29 cellular contexts compared by ENCODE assay signal in genomic region chr16:84110527-84110926, GRCh38. TPM values are rescaled to one million over a fixed set of nuclear protein-coding genes. Genes with fewer than 3 reads are reported as not detected.
A peak's percentile ranks its signal among the peaks of the same experiment; 100 is the strongest.
DNase-seq lines count a peak whose midpoint lies in the region; ATAC-seq, FAIRE-seq and TF ChIP-seq lines count a peak whose summit lies in the region.
"Had no signal": no experiment of that assay in that cellular context is flagged by ENCODE, and none has a peak within 500 bp of the region (broad histone marks: within the 10 kb centered on the region; RNA-seq: fewer than 3 reads in every experiment).

No MANE protein-coding gene starts in this region.

- dilution Hi-C loops in mammary epithelial cell (cut with HindIII; ENCODE audit: low sequenced_read_pairs), result no loop called here

- H3K9me3 Mint-ChIP-seq in MCF 10A (ENCODE audit: unreplicated experiment), result no peaks in the 10 kb centered on the region
- no peaks in the 10 kb centered on the region for H3K9me3 Mint-ChIP-seq in stimulated activated effector memory CD8-positive, alpha-beta T cell treated with anti-CD3 and anti-CD28 coated beads, Interleukin-12 subunit alpha, Interleukin-12 subunit beta, amount 100 ng/mL, for 72 hours
- H3K9me3 Mint-ChIP-seq: activated CD4-positive, alpha-beta T cell treated with anti-CD3 and anti-CD28 coated beads, Interleukin-2, amount 10 ng/mL, durations not matched to agents 7 days and 5 days; activated naive CD8-positive, alpha-beta T cell treated with anti-CD3 and anti-CD28 coated beads, Interleukin-2, amount 10 ng/mL, durations not matched to agents 7 days and 5 days; central memory CD8-positive, alpha-beta T cell; dendritic cell treated with granulocyte-macrophage colony-stimulating factor and Interleukin-4, amounts not matched to agents 40 ng/mL and 50 ng/mL, for 4 days; IgD-negative memory B cell; immature natural killer cell; stimulated activated naive CD8-positive, alpha-beta T cell treated with anti-CD3 and anti-CD28 coated beads, Interleukin-15, amount 100 ng/mL, for 72 hours had no signal

- peak overlapping the region; percentile 42 for H3K27ac Mint-ChIP-seq in MCF 10A (ENCODE audit: low read depth, unreplicated experiment)
- peak overlapping the region; percentile 63 for H3K27ac Mint-ChIP-seq in stimulated activated effector memory CD8-positive, alpha-beta T cell treated with anti-CD3 and anti-CD28 coated beads, Interleukin-12 subunit alpha, Interleukin-12 subunit beta, amount 100 ng/mL, for 72 hours
- H3K27ac Mint-ChIP-seq: activated CD4-positive, alpha-beta T cell treated with anti-CD3 and anti-CD28 coated beads, Interleukin-2, amount 10 ng/mL, durations not matched to agents 7 days and 5 days; activated naive CD8-positive, alpha-beta T cell treated with anti-CD3 and anti-CD28 coated beads, Interleukin-2, amount 10 ng/mL, durations not matched to agents 7 days and 5 days; B cell had no signal

- in situ Hi-C loops in mammary epithelial cell (cut with MboI; ENCODE audit: low sequenced_read_pairs in 2 of 2), result no loop called here
- in situ Hi-C loops in GM12878 (cut with MboI), result no loop called here

- SMC1A ChIA-PET in GM12878 (lab: Charles Lee; ENCODE audit: uncharacterized antibody, unreplicated experiment), result interaction anchor here (1.6 kb wide), 1 partner anchor 10 kb away, joined by 4 read pairs; no protein-coding TSS in a partner anchor

- H3K9me3 ChIP-seq in mammary epithelial cell (replicated peaks; ENCODE audit: insufficient read depth, low read length), result no peaks in the 10 kb centered on the region
- H3K9me3 ChIP-seq in GM12878 (replicated peaks; ENCODE audit: control insufficient read depth, insufficient read depth, low read length), result no peaks in the 10 kb centered on the region
- H3K9me3 ChIP-seq: esophagus muscularis mucosa had no signal

- no peak for TF ChIP-seq CTCF in MCF 10A (IDR thresholded peaks at IDR 0.05; ENCODE audit: unreplicated experiment)
- TF ChIP-seq CTCF in mammary epithelial cell (conservative IDR thresholded peaks at IDR 0.05 in 1 of 2, IDR thresholded peaks at IDR 0.05 in 1 of 2; ENCODE audit: extremely low read depth in 1 of 2, insufficient read depth in 1 of 2, low read depth in 1 of 2, low read length in 2 of 2), result no peak
- TF ChIP-seq CTCF in GM12878 (IDR thresholded peaks at IDR 0.05 in 2 of 3, conservative IDR thresholded peaks at IDR 0.05 in 1 of 3; ENCODE audit: control insufficient read depth in 2 of 3, extremely low read depth in 1 of 3, insufficient read depth in 1 of 3, low read depth in 3 of 3, low read length in 3 of 3), result no peak

- H3K27me3 Mint-ChIP-seq in MCF 10A (ENCODE audit: insufficient read depth, unreplicated experiment), result no peaks in the 10 kb centered on the region
- H3K27me3 Mint-ChIP-seq: activated CD4-positive, alpha-beta T cell treated with anti-CD3 and anti-CD28 coated beads, Interleukin-2, amount 10 ng/mL, durations not matched to agents 7 days and 5 days; activated naive CD8-positive, alpha-beta T cell treated with anti-CD3 and anti-CD28 coated beads, Interleukin-2, amount 10 ng/mL, durations not matched to agents 7 days and 5 days; B cell; central memory CD8-positive, alpha-beta T cell; dendritic cell treated with granulocyte-macrophage colony-stimulating factor and Interleukin-4, amounts not matched to agents 40 ng/mL and 50 ng/mL, for 4 days; IgD-negative memory B cell; stimulated activated naive CD8-positive, alpha-beta T cell treated with anti-CD3 and anti-CD28 coated beads, Interleukin-15, amount 100 ng/mL, for 72 hours had no signal

- H3K4me1 ChIP-seq in mammary epithelial cell (ENCODE audit: insufficient read depth, low read length), result peaks cover 5% of the 10 kb centered on the region
- peaks cover 20% of the 10 kb centered on the region for H3K4me1 ChIP-seq in GM12878 (ENCODE audit: control insufficient read depth, insufficient read depth, low read length)
- H3K4me1 ChIP-seq: foreskin keratinocyte had no signal

- CTCF ChIA-PET in MCF 10A (lab: Yijun Ruan, JAX), result interaction anchor here (0.7 kb wide), 1 partner anchor 65 kb away, joined by 3 read pairs; no protein-coding TSS in a partner anchor
- CTCF ChIA-PET in mammary epithelial cell (lab: Charles Lee; ENCODE audit: low non-redundant PET), result no interaction called here
- CTCF ChIA-PET in GM12878 (lab: Yijun Ruan, JAX), result interaction anchor here (1.1 to 1.2 kb wide), 2 partner anchors 10 to 76 kb away, joined by 3 read pairs; partner anchors contain the start of gene TAF1C

- H3K79me2 ChIP-seq in mammary epithelial cell (ENCODE audit: insufficient read depth, low read length) (peaks cover 96% of the 10 kb centered on the region), GM12878 (ENCODE audit: control insufficient read depth, insufficient read depth, low read length) (peaks cover 51% of the 10 kb centered on the region)

- H3K4me3 ChIP-seq in mammary epithelial cell (replicated peaks in 1 of 3; ENCODE audit: insufficient read depth in 1 of 3, low read depth in 2 of 3, low read length in 3 of 3) (no peak overlapping the region), GM12878 (no peak overlapping the region; the same call in 1 of the 2 replicates)
- H3K4me3 ChIP-seq: esophagus muscularis mucosa, PC-9, skin epidermis had no signal

- BruUV-seq in MCF 10A (replicated peaks; lab: Mats Ljungman, UMichigan) (no TSS peak), mammary epithelial cell (replicated peaks; lab: Mats Ljungman, UMichigan) (no TSS peak), GM12878 (replicated peaks; lab: Mats Ljungman, UMichigan) (no TSS peak)

- H3K4me2 ChIP-seq in mammary epithelial cell (ENCODE audit: insufficient read depth, low read depth, low read length) (no peak overlapping the region), GM12878 (ENCODE audit: control insufficient read depth, insufficient read depth) (peak overlapping the region; percentile 11; the same call in 1 of the 2 replicates)
- H3K4me2 ChIP-seq: PC-9 had no signal

- 68% methylated on average over 3 of the region's 3 CpGs for WGBS in mammary epithelial cell (ENCODE audit: low coverage, missing lambda C conversion rate)
- 88% methylated on average over 3 of the region's 3 CpGs for WGBS in GM12878 (ENCODE audit: insufficient coverage, insufficient replicate concordance, low lambda C conversion rate, missing lambda C conversion rate)

- peaks cover 7% of the 10 kb centered on the region for H3K4me1 Mint-ChIP-seq in MCF 10A (ENCODE audit: insufficient read depth, unreplicated experiment)
- peaks cover 53% of the 10 kb centered on the region for H3K4me1 Mint-ChIP-seq in stimulated activated effector memory CD8-positive, alpha-beta T cell treated with anti-CD3 and anti-CD28 coated beads, Interleukin-12 subunit alpha, Interleukin-12 subunit beta, amount 100 ng/mL, for 72 hours

- TF ChIP-seq POLR2A in GM12878 (IDR thresholded peaks at IDR 0.05; ENCODE audit: low read depth, low read length), result no peak

- no peak overlapping the region for H3K27ac ChIP-seq in mammary epithelial cell (ENCODE audit: insufficient read depth, low read depth, low read length)
- no peak overlapping the region for H3K27ac ChIP-seq in GM12878 (ENCODE audit: control insufficient read depth, insufficient read depth)
- H3K27ac ChIP-seq: foreskin keratinocyte, PC-9, skin epidermis had no signal

- ATAC-seq in HG03342 (IDR thresholded peaks at IDR 0.05; ENCODE audit: unreplicated experiment) (peak; percentile 50), GM12878 (peak; percentile 65), GM21723 (IDR thresholded peaks at IDR 0.05; ENCODE audit: unreplicated experiment) (no peak)
- ATAC-seq in stimulated activated effector memory CD8-positive, alpha-beta T cell treated with anti-CD3 and anti-CD28 coated beads, Interleukin-12 subunit alpha, Interleukin-12 subunit beta, amount 100 ng/mL, for 72 hours, result no peak
- ATAC-seq: stimulated activated naive CD8-positive, alpha-beta T cell treated with anti-CD3 and anti-CD28 coated beads, Interleukin-15, amount 100 ng/mL, for 72 hours had no signal

- H4K20me1 ChIP-seq in mammary epithelial cell (ENCODE audit: insufficient read depth, low read length) (no peaks in the 10 kb centered on the region), GM12878 (ENCODE audit: control insufficient read depth, insufficient read depth) (0 out of 2 replicates have a peak, but pooled peaks cover 4% of the 10 kb centered on the region)

- H2AFZ ChIP-seq in mammary epithelial cell (ENCODE audit: low read depth, low read length) (no peak overlapping the region), GM12878 (ENCODE audit: control insufficient read depth, low read depth, low read length) (no peak overlapping the region)
- H2AFZ ChIP-seq: PC-9 had no signal

- TF ChIP-seq RAD21 in GM12878 (IDR thresholded peaks at IDR 0.05; ENCODE audit: insufficient read depth, low read depth, low read length), result no peak

- DNase-seq in MCF 10A (ENCODE audit: unreplicated experiment) (no peak), mammary epithelial cell (no peak), GM12878 (ENCODE audit: low read depth, low spot score) (no peak), midbrain (lab: John Stamatoyannopoulos, UW) (no peak)
- DNase-seq in stimulated activated effector memory CD8-positive, alpha-beta T cell treated with anti-CD3 and anti-CD28 coated beads, Interleukin-12 subunit alpha, Interleukin-12 subunit beta, amount 100 ng/mL, for 72 hours (ENCODE audit: low spot score in 2 of 2), result no peak
- DNase-seq in activated CD4-positive, alpha-beta T cell treated with anti-CD3 and anti-CD28 coated beads, Interleukin-2, amount 50 U/mL, for 48 hours, result no peak
- DNase-seq: activated CD4-positive, alpha-beta T cell treated with anti-CD3 and anti-CD28 coated beads, Interleukin-2, amount 10 ng/mL, durations not matched to agents 7 days and 5 days; activated naive CD8-positive, alpha-beta T cell treated with anti-CD3 and anti-CD28 coated beads, Interleukin-2, amount 10 ng/mL, durations not matched to agents 7 days and 5 days; GDM1; hippocampal formation; immature natural killer cell; mesendoderm; NCI-H1105; NCI-H187 treated with DMSO at 0.1 percent for 48 hours; NCI-H524 treated with DMSO at 0.1 percent for 48 hours; NK-92 treated with Interleukin-12 subunit alpha and Interleukin-12 subunit beta, amount 100 ng/mL, for 24 hours; occipital lobe; PC-9; SHP77; stimulated activated naive CD8-positive, alpha-beta T cell treated with anti-CD3 and anti-CD28 coated beads, Interleukin-15, amount 100 ng/mL, for 72 hours had no signal

- H3K9ac ChIP-seq in mammary epithelial cell (ENCODE audit: insufficient read depth, low read length) (no peak overlapping the region), GM12878 (ENCODE audit: control insufficient read depth, insufficient read depth, low read length) (no peak overlapping the region)

- H3K4me3 Mint-ChIP-seq in MCF 10A (ENCODE audit: unreplicated experiment), result no peak overlapping the region
- H3K4me3 Mint-ChIP-seq in stimulated activated effector memory CD8-positive, alpha-beta T cell treated with anti-CD3 and anti-CD28 coated beads, Interleukin-12 subunit alpha, Interleukin-12 subunit beta, amount 100 ng/mL, for 72 hours, result no peak overlapping the region
- H3K4me3 Mint-ChIP-seq: activated CD4-positive, alpha-beta T cell treated with anti-CD3 and anti-CD28 coated beads, Interleukin-2, amount 10 ng/mL, durations not matched to agents 7 days and 5 days; activated naive CD8-positive, alpha-beta T cell treated with anti-CD3 and anti-CD28 coated beads, Interleukin-2, amount 10 ng/mL, durations not matched to agents 7 days and 5 days; B cell; central memory CD8-positive, alpha-beta T cell; dendritic cell treated with granulocyte-macrophage colony-stimulating factor and Interleukin-4, amounts not matched to agents 40 ng/mL and 50 ng/mL, for 4 days; immature natural killer cell had no signal

- intact Hi-C loops in MCF 10A (cut with micrococcal nuclease), result no loop called here
- intact Hi-C loops in mammary epithelial cell (cut with micrococcal nuclease), result no loop called here
- intact Hi-C loops in GM12878 (cut with micrococcal nuclease; ENCODE audit: unreplicated experiment), result no loop called here

- RAD21 ChIA-PET in GM12878 (lab: Charles Lee; ENCODE audit: unreplicated experiment), result no interaction called here

- FAIRE-seq in GM12878 (lab: Jason Lieb, UNC), result no peak

- peaks cover 40% of the 10 kb centered on the region for H3K36me3 Mint-ChIP-seq in MCF 10A (ENCODE audit: insufficient read depth, unreplicated experiment)
- H3K36me3 Mint-ChIP-seq in stimulated activated effector memory CD8-positive, alpha-beta T cell treated with anti-CD3 and anti-CD28 coated beads, Interleukin-12 subunit alpha, Interleukin-12 subunit beta, amount 100 ng/mL, for 72 hours, result peaks cover 29% of the 10 kb centered on the region
- H3K36me3 Mint-ChIP-seq: IgD-negative memory B cell, immature natural killer cell had no signal

- H3K36me3 ChIP-seq in mammary epithelial cell (ENCODE audit: insufficient read depth, low read length) (no peaks in the 10 kb centered on the region), GM12878 (ENCODE audit: control insufficient read depth in 2 of 2, insufficient read depth in 2 of 2, low read length in 1 of 2) (no peaks in the 10 kb centered on the region)

- POLR2A ChIA-PET in MCF 10A (lab: Yijun Ruan, JAX) (no interaction called here), GM12878 (lab: Charles Lee) (no interaction called here)

- no peak for TF ChIP-seq EP300 in GM12878 (IDR thresholded peaks at IDR 0.05; ENCODE audit: borderline replicate concordance in 1 of 2, control insufficient read depth in 1 of 2, low read depth in 2 of 2, low read length in 2 of 2)

- H3K27me3 ChIP-seq in mammary epithelial cell (ENCODE audit: insufficient read depth, low read length), result no peaks in the 10 kb centered on the region
- no peaks in the 10 kb centered on the region for H3K27me3 ChIP-seq in GM12878 (replicated peaks in 1 of 2; ENCODE audit: control insufficient read depth in 2 of 2, insufficient read depth in 2 of 2, low read length in 1 of 2)
- H3K27me3 ChIP-seq: esophagus muscularis mucosa, foreskin keratinocyte had no signal

RNA-seq across cellular contexts. Expression of gene MBTPS1, which starts 6.2 kb away (rescaled TPM):
- total RNA-seq in MCF 10A (2022), result 63.6 and 75.1 TPM in 2 replicates
- 100 to 1,000 TPM in 1 of 2 donors, 10 to 100 TPM in 1; 65.0 to 101 TPM for total RNA-seq in mammary epithelial cell
- polyA plus RNA-seq in mammary epithelial cell, result 48.8 TPM
- polyA minus RNA-seq in mammary epithelial cell, result 146 TPM
- 193 and 215 TPM in 2 replicates for total RNA-seq in GM12878 (2013; cell fraction: nucleolus; rRNA removed)
- total RNA-seq in GM12878 (2014; rRNA removed), result 37.5 and 39.5 TPM in 2 replicates
- total RNA-seq in GM12878 (2014; rRNA removed; fragmentation: Illumina TruSeq; extraction: Trizol), result 21.9 and 23.7 TPM in 2 replicates
- total RNA-seq in GM12878 (2021), result 28.1 and 37.5 TPM in 2 replicates
- polyA plus RNA-seq in GM12878 (2011; ENCODE audit: low read depth), result 16.7 TPM
- polyA plus RNA-seq in GM12878 (2011; rRNA removed), result 39.5 and 43.9 TPM in 2 replicates
- 31.3 and 41.1 TPM in 2 replicates for polyA plus RNA-seq in GM12878 (2011; cell fraction: cytosol; rRNA removed)
- polyA plus RNA-seq in GM12878 (2011; cell fraction: nucleus; rRNA removed), result 117 and 119 TPM in 2 replicates
- polyA plus RNA-seq in GM12878 (2012), result 27.7 and 30.7 TPM in 2 replicates
- 24.9 and 28.7 TPM in 2 replicates for polyA plus RNA-seq in GM12878 (2014; fragmentation: Illumina TruSeq; extraction: Trizol)
- polyA plus RNA-seq in GM12878 (2014; fragmentation: Nextera tagmentation; extraction: Ambion mirVana), result 1 to 10 TPM; 1.3 to 3.3 TPM
- 33.8 and 34.6 TPM in 2 replicates for polyA plus RNA-seq in GM12878 (2014; rRNA removed)
- 10 to 100 TPM; 35.9 to 37.4 TPM for polyA plus RNA-seq in GM12878 (2016; fragmentation: Nextera tagmentation; extraction: Ambion mirVana)
- polyA minus RNA-seq in GM12878 (2011; rRNA and poly(A)+ RNA removed), result 63.2 and 68.7 TPM in 2 replicates
- 17.4 and 20.7 TPM in 2 replicates for polyA minus RNA-seq in GM12878 (2011; cell fraction: cytosol; rRNA and poly(A)+ RNA removed)
- 88.0 and 117 TPM in 2 replicates for polyA minus RNA-seq in GM12878 (2011; cell fraction: nucleus; rRNA and poly(A)+ RNA removed)

RNA-seq across cellular contexts. Expression of gene HSDL1, which starts 34.5 kb away (rescaled TPM):
- total RNA-seq in MCF 10A (2022) (13.3 and 20.9 TPM in 2 replicates), mammary epithelial cell (10 to 100 TPM; 14.5 to 15.5 TPM), GM12878 (2014; rRNA removed) (5.5 and 7.8 TPM in 2 replicates), GM12878 (2014; rRNA removed; fragmentation: Illumina TruSeq; extraction: Trizol) (5.5 and 5.6 TPM in 2 replicates), GM12878 (2021) (5.5 and 6.8 TPM in 2 replicates)
- polyA plus RNA-seq in mammary epithelial cell (10.5 TPM), GM12878 (2011; rRNA removed) (13.4 and 17.4 TPM in 2 replicates), GM12878 (2014; fragmentation: Illumina TruSeq; extraction: Trizol) (7.0 and 10.6 TPM in 2 replicates), GM12878 (2014; fragmentation: Nextera tagmentation; extraction: Ambion mirVana) (1 to 10 TPM; 2.0 to 3.6 TPM), GM12878 (2014; rRNA removed) (5.6 and 7.5 TPM in 2 replicates), GM12878 (2016; fragmentation: Nextera tagmentation; extraction: Ambion mirVana) (1 to 10 TPM; 4.4 to 5.7 TPM)
- polyA minus RNA-seq in mammary epithelial cell, result 28.5 TPM
- total RNA-seq in GM12878 (2013; cell fraction: nucleolus; rRNA removed), result 15.6 and 18.8 TPM in 2 replicates
- 4.1 TPM for polyA plus RNA-seq in GM12878 (2011; ENCODE audit: low read depth)
- 5.6 and 8.1 TPM in 2 replicates for polyA plus RNA-seq in GM12878 (2011; cell fraction: cytosol; rRNA removed)
- polyA plus RNA-seq in GM12878 (2011; cell fraction: nucleus; rRNA removed), result 13.9 and 17.2 TPM in 2 replicates
- 6.3 and 7.9 TPM in 2 replicates for polyA plus RNA-seq in GM12878 (2012)
- polyA minus RNA-seq in GM12878 (2011; rRNA and poly(A)+ RNA removed), result 8.8 and 12.1 TPM in 2 replicates
- polyA minus RNA-seq in GM12878 (2011; cell fraction: cytosol; rRNA and poly(A)+ RNA removed), result 2.8 and 3.0 TPM in 2 replicates
- 3.4 and 5.8 TPM in 2 replicates for polyA minus RNA-seq in GM12878 (2011; cell fraction: nucleus; rRNA and poly(A)+ RNA removed)

RNA-seq across cellular contexts. Expression of gene DNAAF1, which starts 34.6 kb away (rescaled TPM):
- not detected in 2 replicates for total RNA-seq in MCF 10A (2022)
- under 1 TPM; 0.16 to 0.17 TPM for total RNA-seq in mammary epithelial cell
- not detected for polyA plus RNA-seq in mammary epithelial cell
- not detected for polyA minus RNA-seq in mammary epithelial cell
- not detected in 2 replicates for total RNA-seq in GM12878 (2013; cell fraction: nucleolus; rRNA removed)
- not detected in 2 replicates for total RNA-seq in GM12878 (2014; rRNA removed)
- total RNA-seq in GM12878 (2014; rRNA removed; fragmentation: Illumina TruSeq; extraction: Trizol), result not detected in 2 replicates
- total RNA-seq in GM12878 (2021), result not detected in 2 replicates
- polyA plus RNA-seq in GM12878 (2011; ENCODE audit: low read depth), result not detected
- not detected in 2 replicates for polyA plus RNA-seq in GM12878 (2011; rRNA removed)
- not detected in 2 replicates for polyA plus RNA-seq in GM12878 (2011; cell fraction: cytosol; rRNA removed)
- polyA plus RNA-seq in GM12878 (2011; cell fraction: nucleus; rRNA removed), result not detected in 2 replicates
- 0.30 and 1.2 TPM in 2 replicates for polyA plus RNA-seq in GM12878 (2012)
- polyA plus RNA-seq in GM12878 (2014; fragmentation: Illumina TruSeq; extraction: Trizol), result 0.04 TPM in 1 of 2 replicates, not detected in the other
- under 1 TPM; 0.02 to 0.11 TPM for polyA plus RNA-seq in GM12878 (2014; fragmentation: Nextera tagmentation; extraction: Ambion mirVana)
- not detected in 2 replicates for polyA plus RNA-seq in GM12878 (2014; rRNA removed)
- polyA plus RNA-seq in GM12878 (2016; fragmentation: Nextera tagmentation; extraction: Ambion mirVana), result under 1 TPM in 1 of 2 experiments, not detected in 1; 0.76 TPM
- polyA minus RNA-seq in GM12878 (2011; rRNA and poly(A)+ RNA removed), result not detected in 2 replicates
- not detected in 2 replicates for polyA minus RNA-seq in GM12878 (2011; cell fraction: cytosol; rRNA and poly(A)+ RNA removed)
- polyA minus RNA-seq in GM12878 (2011; cell fraction: nucleus; rRNA and poly(A)+ RNA removed), result not detected in 2 replicates
- total RNA-seq: activated naive CD8-positive, alpha-beta T cell treated with anti-CD3 and anti-CD28 coated beads, Interleukin-2, amount 10 ng/mL, durations not matched to agents 7 days and 5 days; foreskin keratinocyte had no signal
- polyA plus RNA-seq: foreskin keratinocyte, IgD-negative memory B cell had no signal

Comparison
In these comparisons a context has a peak if more than half of its experiments do, and no peak if none do; other contexts are left out.
1. ATAC-seq: peak in HG03342 (single experiment) and GM12878 (single experiment); none in stimulated activated effector memory CD8-positive, alpha-beta T cell treated with anti-CD3 and anti-CD28 coated beads, Interleukin-12 subunit alpha, Interleukin-12 subunit beta, amount 100 ng/mL, for 72 hours (single experiment) and GM21723 (single experiment).